ENCODE assay signal across 8 cellular contexts in the genomic region with DNA sequence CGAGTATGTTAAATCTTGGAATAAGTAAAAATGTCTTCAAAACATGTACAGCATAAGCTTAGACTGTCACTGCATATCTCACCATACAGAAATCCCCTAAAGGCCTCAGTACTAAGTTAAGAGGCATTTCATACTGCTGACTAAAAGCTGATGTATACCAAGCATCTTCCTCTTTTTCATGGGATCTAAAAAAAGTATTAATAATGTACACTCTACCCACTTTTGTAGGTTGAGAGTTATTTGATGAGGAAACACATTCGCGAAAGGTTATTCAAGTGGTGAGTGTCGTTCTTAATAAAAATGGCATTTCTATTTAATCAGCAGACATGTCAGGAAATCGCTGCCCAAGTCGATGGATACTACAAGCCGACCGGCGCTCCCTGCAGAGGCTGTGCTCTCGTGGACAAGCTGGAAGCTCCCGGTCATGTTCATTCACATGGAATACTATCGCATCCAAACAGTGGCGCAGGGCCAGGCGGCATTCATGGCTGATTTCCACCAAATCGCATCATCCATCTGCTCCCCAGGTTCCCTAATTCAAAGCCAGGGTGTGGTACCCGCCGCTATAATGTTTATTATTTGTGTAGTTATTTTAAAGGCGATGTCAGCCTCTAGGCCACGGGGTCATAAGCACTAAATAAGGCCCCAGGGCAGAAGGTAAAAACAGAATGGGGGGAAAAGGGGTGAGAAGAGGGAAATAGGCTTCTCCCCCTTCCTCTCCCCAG. TPM values are rescaled to one million over a fixed set of nuclear protein-coding genes. Genes with fewer than 3 reads are reported as not detected.
A peak's percentile ranks its signal among the peaks of the same experiment; 100 is the strongest.
DNase-seq lines count a peak whose midpoint lies in the region; ATAC-seq and TF ChIP-seq lines count a peak whose summit lies in the region.

No MANE protein-coding gene starts in this region.

- H3K36me3 ChIP-seq in esophagus muscularis mucosa, result peaks cover 0 to 13% (median 0%) of the 10 kb centered on the region in 4 donors
- no peaks in the 10 kb centered on the region for H3K36me3 ChIP-seq in mucosa of descending colon (ENCODE audit: low read depth)

- no peaks in the 10 kb centered on the region for H3K9me3 Mint-ChIP-seq in activated T-cell treated with anti-CD3 and anti-CD28 coated beads, Interleukin-2, amount 50 U/mL, for 24 hours
- no peaks in the 10 kb centered on the region for H3K9me3 Mint-ChIP-seq in type B pancreatic cell

- H3K4me1 ChIP-seq in esophagus muscularis mucosa, result peaks cover 10 to 35% (median 28%) of the 10 kb centered on the region in 4 donors
- no peaks in the 10 kb centered on the region for H3K4me1 ChIP-seq in mucosa of descending colon (ENCODE audit: low read depth)

- H3K9me3 ChIP-seq in esophagus muscularis mucosa, result no peaks in the 10 kb centered on the region
- no peaks in the 10 kb centered on the region for H3K9me3 ChIP-seq in mucosa of descending colon

- no peak for TF ChIP-seq POLR2A in esophagus muscularis mucosa (IDR thresholded peaks at IDR 0.05; ENCODE audit: low read depth)

- intact Hi-C loops in esophagus muscularis mucosa (cut with DNase I) (loop anchor here (5.0 kb wide), 2 partner anchors 206 to 421 kb away; partner anchors contain the start of genes ERBIN and SREK1), mucosa of descending colon (cut with DNase I, micrococcal nuclease) (no loop called here)

- no peaks in the 10 kb centered on the region for H3K27me3 Mint-ChIP-seq in activated T-cell treated with anti-CD3 and anti-CD28 coated beads, Interleukin-2, amount 50 U/mL, for 24 hours
- no peaks in the 10 kb centered on the region for H3K27me3 Mint-ChIP-seq in type B pancreatic cell

- DNase-seq in stimulated activated CD4-positive, alpha-beta T cell treated with anti-CD3 and anti-CD28 coated beads, Interleukin-12 subunit alpha, Interleukin-12 subunit beta, amount 100 ng/mL, for 4 hours, result peak; percentile 9
- no peak for DNase-seq in stimulated activated CD4-positive, alpha-beta T cell treated with anti-CD3 and anti-CD28 coated beads, Interleukin-2, amount 100 ng/mL, for 48 hours
- peak; percentile 49 for DNase-seq in NCI-H345 (lab: John Stamatoyannopoulos, UW)
- peak; percentile 55 for DNase-seq in activated T-cell treated with anti-CD3 and anti-CD28 coated beads, Interleukin-2, amount 50 U/mL, for 24 hours
- peak; percentile 93 for DNase-seq in esophagus muscularis mucosa (ENCODE audit: extremely low spot score)
- peak; percentile 60 to 70 (median 64) for DNase-seq in mucosa of descending colon
- no peak for DNase-seq in type B pancreatic cell (ENCODE audit: extremely low spot score, unreplicated experiment)

- H3K27ac Mint-ChIP-seq in activated T-cell treated with anti-CD3 and anti-CD28 coated beads, Interleukin-2, amount 50 U/mL, for 24 hours, result peak overlapping the region; percentile 88
- H3K27ac Mint-ChIP-seq in type B pancreatic cell, result peak overlapping the region; percentile 59

- no peaks in the 10 kb centered on the region for H3K27me3 ChIP-seq in esophagus muscularis mucosa

- H3K4me3 ChIP-seq in esophagus muscularis mucosa (peak overlapping the region; percentile 77 to 99 (median 91)), mucosa of descending colon (peak overlapping the region; percentile 68)

- peaks cover 27% of the 10 kb centered on the region for H3K4me1 Mint-ChIP-seq in activated T-cell treated with anti-CD3 and anti-CD28 coated beads, Interleukin-2, amount 50 U/mL, for 24 hours (ENCODE audit: low read depth)
- H3K4me1 Mint-ChIP-seq in type B pancreatic cell (ENCODE audit: unreplicated experiment), result peaks cover 14% of the 10 kb centered on the region

- 2% methylated on average over 19 of the region's 19 CpGs for WGBS in esophagus muscularis mucosa

- H3K4me3 Mint-ChIP-seq in activated T-cell treated with anti-CD3 and anti-CD28 coated beads, Interleukin-2, amount 50 U/mL, for 24 hours, result peak overlapping the region; percentile 89
- H3K4me3 Mint-ChIP-seq in type B pancreatic cell, result peak overlapping the region; percentile 90

- TF ChIP-seq CTCF in esophagus muscularis mucosa (IDR thresholded peaks at IDR 0.05) (no peak), mucosa of descending colon (IDR thresholded peaks at IDR 0.05) (no peak), type B pancreatic cell (conservative IDR thresholded peaks at IDR 0.05) (no peak)

- peak overlapping the region; percentile 75 to 86 (median 80) for H3K27ac ChIP-seq in esophagus muscularis mucosa (replicated peaks in 1 of 4)

- TF ChIP-seq EP300 in esophagus muscularis mucosa (IDR thresholded peaks at IDR 0.05), result no peak

- peaks cover 21% of the 10 kb centered on the region for H3K36me3 Mint-ChIP-seq in activated T-cell treated with anti-CD3 and anti-CD28 coated beads, Interleukin-2, amount 50 U/mL, for 24 hours (ENCODE audit: low read depth)
- peaks cover 6% of the 10 kb centered on the region for H3K36me3 Mint-ChIP-seq in type B pancreatic cell

- ATAC-seq in HG02884 (IDR thresholded peaks at IDR 0.05; ENCODE audit: unreplicated experiment) (peak; percentile 44), mucosa of descending colon (peak; percentile 23)

RNA-seq across cellular contexts. Expression of gene SGTB, which starts 0.7 kb away (rescaled TPM):
- 10 to 100 TPM; 11.4 to 16.5 (median 14.4) TPM for total RNA-seq in esophagus muscularis mucosa
- total RNA-seq in mucosa of descending colon, result 1 to 10 TPM; 1.9 to 8.8 (median 5.8) TPM
- 4.9 and 10.2 TPM in 2 replicates for total RNA-seq in type B pancreatic cell (ENCODE audit: low replicate concordance)

RNA-seq across cellular contexts. Expression of gene NLN, which starts 0.8 kb away (rescaled TPM):
- 10 to 100 TPM in 1 of 4 donors, 1 to 10 TPM in 3; 8.7 to 11.9 (median 9.1) TPM for total RNA-seq in esophagus muscularis mucosa
- 10 to 100 TPM; 13.3 to 23.6 (median 22.2) TPM for total RNA-seq in mucosa of descending colon
- total RNA-seq in type B pancreatic cell (ENCODE audit: low replicate concordance), result 44.4 and 47.2 TPM in 2 replicates

Comparison
In these comparisons a context has a peak if more than half of its experiments do, and no peak if none do; other contexts are left out.
1. DNase-seq: peak in stimulated activated CD4-positive, alpha-beta T cell treated with anti-CD3 and anti-CD28 coated beads, Interleukin-12 subunit alpha, Interleukin-12 subunit beta, amount 100 ng/mL, for 4 hours (single experiment), NCI-H345 (single experiment), activated T-cell treated with anti-CD3 and anti-CD28 coated beads, Interleukin-2, amount 50 U/mL, for 24 hours (single experiment), esophagus muscularis mucosa (single experiment) and mucosa of descending colon (3 of 3); none in stimulated activated CD4-positive, alpha-beta T cell treated with anti-CD3 and anti-CD28 coated beads, Interleukin-2, amount 100 ng/mL, for 48 hours (0 of 2) and type B pancreatic cell (single experiment).